8 cellular contexts compared by ENCODE assay signal in genomic region chr1:167936068-167936929, GRCh38. TPM values are rescaled to one million over a fixed set of nuclear protein-coding genes. Genes with fewer than 3 reads are reported as not detected.
A peak's percentile ranks its signal among the peaks of the same experiment; 100 is the strongest.
DNase-seq lines count a peak whose midpoint lies in the region; ATAC-seq and TF ChIP-seq lines count a peak whose summit lies in the region.

TSS of gene DCAF6 (plus strand) at chr1:167936683. CDS start at chr1:167936912, 229 bp downstream.

- H3K9me3 ChIP-seq in heart right ventricle = no peaks in the 10 kb centered on the region
- no peaks in the 10 kb centered on the region for H3K9me3 ChIP-seq in upper lobe of left lung

- 0% methylated on average over 55 to 58 of the region's 58 CpGs for WGBS in heart right ventricle, 2 donors
- WGBS in upper lobe of left lung, 2 donors = 0% methylated on average over 12 to 45 of the region's 58 CpGs

- intact Hi-C loops in T-helper 1 cell treated with Interleukin-12 subunit alpha and Interleukin-12 subunit beta and Interleukin-4 antibody, amounts not matched to agents 30 ng/mL and 1 ng/mL, for 36 hours (cut with micrococcal nuclease) = loop anchor here (1.0 to 10.0 kb wide), 21 partner anchors 133 to 1956 kb away; partner anchors contain the start of genes ATP1B1, BLZF1, CD247 and MPZL1
- intact Hi-C loops in heart right ventricle (cut with DNase I) (loop anchor here in 7 of 10 donors (2.0 to 10.0 kb wide), 9 partner anchors 36 to 221 kb away; partner anchors contain the start of gene MPZL1 (in 3 of the 7)), posterior cingulate gyrus (cut with DNase I) (loop anchor here (2.0 to 10.0 kb wide), 3 partner anchors 121 to 214 kb away; partner anchors contain the start of gene MPZL1)

- TF ChIP-seq POLR2A in upper lobe of left lung (IDR thresholded peaks at IDR 0.05) = peak in 3 of 4 donors; percentile 82 to 93 (median 93)

- DNase-seq in GM13976 (ENCODE audit: low spot score) (peak; percentile 98), NCI-H146 treated with DMSO at 0.1 percent for 48 hours (lab: John Stamatoyannopoulos, UW; ENCODE audit: unreplicated experiment) (peak; percentile 95), amniotic epithelial cell (ENCODE audit: low read depth) (peak; percentile 99), heart right ventricle (peak; percentile 96 to 98), posterior cingulate gyrus (peak; percentile 90 to 99 (median 94)), upper lobe of left lung (peak; percentile 97 to 99)

- TF ChIP-seq EP300 in upper lobe of left lung (IDR thresholded peaks at IDR 0.05) = peak in 1 of 4 donors; percentile 19

- H3K27ac ChIP-seq in heart right ventricle (peak within 1 kb of the TSS; percentile 91 to 99 (median 97)), upper lobe of left lung (peak within 1 kb of the TSS; percentile 93 to 99 (median 97))

- in situ Hi-C loops in GM13976 (cut with MboI; ENCODE audit: low sequenced_read_pairs, unreplicated experiment) = no loop called here

- H3K36me3 ChIP-seq in heart right ventricle (no peaks in the 10 kb centered on the region), upper lobe of left lung (no peaks in the 10 kb centered on the region)

- ATAC-seq in HG02870 (IDR thresholded peaks at IDR 0.05; ENCODE audit: unreplicated experiment) (peak; percentile 79), heart right ventricle (peak; percentile 91 to 96 (median 94)), upper lobe of left lung (ENCODE audit: low FRiP score in 2 of 2) (peak; percentile 95 to 98)

- H3K4me1 ChIP-seq in heart right ventricle (peaks cover 0 to 54% (median 47%) of the 10 kb centered on the region in 9 donors), upper lobe of left lung (peaks cover 15 to 40% (median 30%) of the 10 kb centered on the region in 4 donors)

- H3K27me3 ChIP-seq in heart right ventricle (no peaks in the 10 kb centered on the region), upper lobe of left lung (no peaks in the 10 kb centered on the region)

- TF ChIP-seq CTCF in GM13976 (IDR thresholded peaks at IDR 0.05; ENCODE audit: borderline replicate concordance, control extremely low read depth, extremely low read depth, insufficient read depth, missing control alignments) (no peak), heart right ventricle (IDR thresholded peaks at IDR 0.05) (no peak), upper lobe of left lung (IDR thresholded peaks at IDR 0.05) (peak in 1 of 6 experiments; percentile 9)

- peak within 1 kb of the TSS; percentile 57 to 99 (median 88) for H3K4me3 ChIP-seq in heart right ventricle
- peak within 1 kb of the TSS; percentile 75 to 94 (median 90) for H3K4me3 ChIP-seq in upper lobe of left lung

RNA-seq across cellular contexts. Expression of gene DCAF6, which starts in this region (rescaled TPM):
- 21.6 and 22.9 TPM in 2 replicates for total RNA-seq in T-helper 1 cell treated with Interleukin-12 subunit alpha and Interleukin-12 subunit beta and Interleukin-4 antibody, amounts not matched to agents 30 ng/mL and 1 ng/mL, for 36 hours
- total RNA-seq in heart right ventricle (100 to 1,000 TPM; 155 to 226 (median 205) TPM), upper lobe of left lung (100 to 1,000 TPM in 1 of 6 donors, 10 to 100 TPM in 5; 37.5 to 110 (median 55.5) TPM)
- 10 to 100 TPM; 49.0 to 65.8 TPM for polyA plus RNA-seq in heart right ventricle

Comparison
In these comparisons a context has a peak if more than half of its experiments do, and no peak if none do; other contexts are left out.
1. Peak in every context shown above with its lines: DNase-seq, ATAC-seq, H3K4me3 ChIP-seq and H3K27ac ChIP-seq.